20 cellular contexts compared by ENCODE assay signal in genomic region chr4:166065324-166065723, GRCh38.
"Had no signal": no experiment of that assay in that cellular context is flagged by ENCODE, and none has a peak within 500 bp of the region (broad histone marks: within the 10 kb centered on the region; RNA-seq: fewer than 3 reads in every experiment).

No MANE protein-coding gene starts in this region.

- H3K9me3 ChIP-seq: gastroesophageal sphincter, ovary, right atrium auricular region had no signal

- H3K4me3 ChIP-seq: gastroesophageal sphincter, hepatocyte, ovary, right atrium auricular region, tibial nerve had no signal

- H3K27ac ChIP-seq: gastroesophageal sphincter, hepatocyte, ovary, right atrium auricular region, tibial nerve had no signal

- ATAC-seq: activated CD8-positive, alpha-beta T cell treated with anti-CD3 and anti-CD28 coated beads for 36 hours; activated naive CD4-positive, alpha-beta T cell treated with anti-CD3 and anti-CD28 coated beads, Interleukin-2, amount 50 U/mL, for 72 hours; activated T-cell treated with anti-CD3 and anti-CD28 coated beads, Interleukin-2, amount 50 U/mL, for 4 hours; gastroesophageal sphincter; left colon; stimulated activated naive B cell treated with anti-CD40 and anti-IgM and Interleukin-4, amounts not matched to agents 10 μg/mL and 1 μg/mL and 100 μg/mL, for 72 hours had no signal

- H3K27me3 ChIP-seq: gastroesophageal sphincter, hepatocyte, ovary, right atrium auricular region, tibial nerve had no signal

- DNase-seq: activated CD4-positive, alpha-beta T cell treated with anti-CD3 and anti-CD28 coated beads, Interleukin-2, amount 10 ng/mL, durations not matched to agents 7 days and 5 days; activated CD4-positive, CD25-positive, alpha-beta regulatory T cell treated with anti-CD3 and anti-CD28 coated beads, Interleukin-2, amount 50 U/mL, for 72 hours; activated CD8-positive, alpha-beta T cell treated with anti-CD3 and anti-CD28 coated beads for 36 hours; activated T-cell treated with anti-CD3 and anti-CD28 coated beads, Interleukin-2, amount 50 U/mL, for 4 hours; dermis blood vessel endothelial cell; effector CD4-positive, alpha-beta T cell; kidney; left colon; naive B cell; nephron progenitor cell; ovary; stimulated activated CD4-positive, alpha-beta T cell treated with anti-CD3 and anti-CD28 coated beads, Interleukin-15, amount 100 ng/mL, for 24 hours; stimulated activated CD4-positive, alpha-beta T cell treated with anti-CD3 and anti-CD28 coated beads, Interleukin-2, amount 100 ng/mL, for 24 hours; stimulated activated naive B cell treated with anti-CD40 and anti-IgM and Interleukin-4, amounts not matched to agents 10 μg/mL and 1 μg/mL and 100 μg/mL, for 72 hours; T-helper 2 cell had no signal

- H2AFZ ChIP-seq: hepatocyte had no signal

- H3K36me3 ChIP-seq: gastroesophageal sphincter, ovary, right atrium auricular region, tibial nerve had no signal

- H3K4me1 ChIP-seq: gastroesophageal sphincter, right atrium auricular region, tibial nerve had no signal

- H3K4me2 ChIP-seq: hepatocyte had no signal

- H3K79me2 ChIP-seq: hepatocyte had no signal
